In genomic region chrX:120769576-120770341, GRCh38 we compare ENCODE assay signal across 10 cellular contexts.
DNase-seq lines count a peak whose midpoint lies in the region; ATAC-seq and TF ChIP-seq lines count a peak whose summit lies in the region.
"Had no signal": no experiment of that assay in that cellular context is flagged by ENCODE, and none has a peak within 500 bp of the region (broad histone marks: within the 10 kb centered on the region; RNA-seq: fewer than 3 reads in every experiment).

No MANE protein-coding gene starts in this region.

- no peak for ATAC-seq in HG03521 (IDR thresholded peaks at IDR 0.05; ENCODE audit: unreplicated experiment)

- H3K4me3 ChIP-seq in OCI-LY7 (ENCODE audit: low read depth, low read length, poor library complexity, severe bottlenecking) (no peak overlapping the region), spleen (no peak overlapping the region)
- H3K4me3 ChIP-seq: SJSA1 had no signal

- BruUV-seq in Calu3 (replicated peaks; lab: Mats Ljungman, UMichigan) (no TSS peak), OCI-LY7 (replicated peaks; lab: Mats Ljungman, UMichigan) (no TSS peak)

- intact Hi-C loops in Calu3 (cut with micrococcal nuclease; ENCODE audit: unreplicated experiment) = loop anchor here (1.0 to 5.0 kb wide), 3 partner anchors 97 to 271 kb away; no protein-coding TSS in a partner anchor
- intact Hi-C loops in OCI-LY7 (cut with micrococcal nuclease; ENCODE audit: unreplicated experiment) = loop anchor here (2.0 to 5.0 kb wide), 3 partner anchors 107 to 271 kb away; no protein-coding TSS in a partner anchor
- intact Hi-C loops in spleen (cut with DNase I; ENCODE audit: low total_unique reads) = loop anchor here (10.0 kb wide), 1 partner anchor 275 kb away; no protein-coding TSS in a partner anchor

- H3K4me1 ChIP-seq in OCI-LY7 (ENCODE audit: insufficient read depth, low read length, poor library complexity, severe bottlenecking) (peaks cover 12% of the 10 kb centered on the region), spleen (peaks cover 0 to 4% (median 0%) of the 10 kb centered on the region in 6 donors)
- H3K4me1 ChIP-seq: SJSA1 had no signal

- H3K27me3 Mint-ChIP-seq in Calu3 (ENCODE audit: unreplicated experiment) (no peaks in the 10 kb centered on the region), glutamatergic neuron (ENCODE audit: unreplicated experiment) (no peaks in the 10 kb centered on the region)
- H3K27me3 Mint-ChIP-seq: memory B cell had no signal

- H3K27ac ChIP-seq in OCI-LY7 (ENCODE audit: low read depth, low read length, poor library complexity, severe bottlenecking) = no peak overlapping the region
- H3K27ac ChIP-seq in spleen = no peak overlapping the region
- H3K27ac ChIP-seq: SJSA1 had no signal

- H3K4me1 Mint-ChIP-seq in Calu3 (ENCODE audit: low read depth, unreplicated experiment) (peaks cover 6% of the 10 kb centered on the region), glutamatergic neuron (ENCODE audit: low read depth, unreplicated experiment) (no peaks in the 10 kb centered on the region)

- DNase-seq in Calu3 (peak; percentile 19), HCEC 1CT (peak; percentile 58), OCI-LY7 (ENCODE audit: low spot score) (peak; percentile 68), fibroblast of gingiva (ENCODE audit: low read depth) (peak; percentile 87), spleen (no peak), GM19240 (ENCODE audit: insufficient read length, low spot score) (no peak), glutamatergic neuron (no peak)

- H3K4me3 Mint-ChIP-seq in Calu3 (ENCODE audit: low read depth, unreplicated experiment) (no peak overlapping the region), glutamatergic neuron (ENCODE audit: unreplicated experiment) (no peak overlapping the region)
- H3K4me3 Mint-ChIP-seq: memory B cell had no signal

- H2AFZ ChIP-seq in OCI-LY7 (ENCODE audit: low read length) = no peak overlapping the region

- H3K9me3 Mint-ChIP-seq in Calu3 (ENCODE audit: low read depth, unreplicated experiment) (no peaks in the 10 kb centered on the region), glutamatergic neuron (ENCODE audit: unreplicated experiment) (no peaks in the 10 kb centered on the region)
- H3K9me3 Mint-ChIP-seq: memory B cell had no signal

- H3K27me3 ChIP-seq in spleen (replicated peaks in 1 of 7) = no peaks in the 10 kb centered on the region
- H3K27me3 ChIP-seq: SJSA1 had no signal

- no peak for TF ChIP-seq POLR2A in spleen (IDR thresholded peaks at IDR 0.05)

- no peak overlapping the region for H3K27ac Mint-ChIP-seq in Calu3 (ENCODE audit: unreplicated experiment)
- H3K27ac Mint-ChIP-seq in glutamatergic neuron (ENCODE audit: unreplicated experiment) = no peak overlapping the region
- H3K27ac Mint-ChIP-seq: memory B cell had no signal

- TF ChIP-seq CTCF in Calu3 (IDR thresholded peaks at IDR 0.05; ENCODE audit: unreplicated experiment) (no peak), OCI-LY7 (conservative IDR thresholded peaks at IDR 0.05; ENCODE audit: low read length) (peak; percentile 79), spleen (IDR thresholded peaks at IDR 0.05 in 8 of 11, conservative IDR thresholded peaks at IDR 0.05 in 3 of 11) (peak in 6 of 11 experiments; percentile 18 to 36 (median 30)), glutamatergic neuron (IDR thresholded peaks at IDR 0.05; ENCODE audit: partially characterized antibody, unreplicated experiment) (no peak)

- H3K4me2 ChIP-seq in OCI-LY7 (ENCODE audit: low read length) = 0 out of 2 replicates have a peak overlapping the region, but pooled peaks have one; percentile 5

- POLR2A ChIA-PET in OCI-LY7 (lab: Charles Lee) = interaction anchor here (0.6 to 1.7 kb wide), 7 partner anchors 10 to 255 kb away, joined by 3 to 7 read pairs (median 3); no protein-coding TSS in a partner anchor

- H3K36me3 ChIP-seq in OCI-LY7 (ENCODE audit: insufficient read depth, low read length) (no peaks in the 10 kb centered on the region), spleen (no peaks in the 10 kb centered on the region)
- H3K36me3 ChIP-seq: SJSA1 had no signal

- H3K79me2 ChIP-seq in OCI-LY7 (ENCODE audit: insufficient read depth, low read depth, low read length) = no peaks in the 10 kb centered on the region

- H4K20me1 ChIP-seq in OCI-LY7 (ENCODE audit: insufficient read depth, low read length) = no peaks in the 10 kb centered on the region

- no peaks in the 10 kb centered on the region for H3K9me2 ChIP-seq in OCI-LY7 (ENCODE audit: insufficient read depth, low read length)

- CTCF ChIA-PET in Calu3 (lab: Charles Lee) (no interaction called here), OCI-LY7 (lab: Charles Lee; ENCODE audit: unreplicated experiment) (no interaction called here)

- 49 to 61% (median 58%) methylated on average over 8 of the region's 8 CpGs for WGBS in spleen, 5 donors

- H3K9me3 ChIP-seq in OCI-LY7 (ENCODE audit: low read length) = no peaks in the 10 kb centered on the region
- no peaks in the 10 kb centered on the region for H3K9me3 ChIP-seq in spleen
- H3K9me3 ChIP-seq: SJSA1 had no signal

- H3K36me3 Mint-ChIP-seq in Calu3 (ENCODE audit: insufficient read depth, unreplicated experiment) (no peaks in the 10 kb centered on the region), glutamatergic neuron (ENCODE audit: unreplicated experiment) (no peaks in the 10 kb centered on the region)
- H3K36me3 Mint-ChIP-seq: memory B cell had no signal

Comparison
In these comparisons a context has a peak if more than half of its experiments do, and no peak if none do; other contexts are left out.
1. DNase-seq: peak in Calu3 (single experiment), HCEC 1CT (single experiment), OCI-LY7 (single experiment) and fibroblast of gingiva (single experiment); none in spleen (single experiment), GM19240 (single experiment) and glutamatergic neuron (single experiment).
2. CTCF ChIP-seq: peak in OCI-LY7 (single experiment) and spleen (6 of 11); none in Calu3 (single experiment) and glutamatergic neuron (single experiment).